23 cellular contexts compared by ENCODE assay signal in genomic region chr5:145680744-145681143, GRCh38.
DNase-seq lines count a peak whose midpoint lies in the region; ATAC-seq and TF ChIP-seq lines count a peak whose summit lies in the region.
"Had no signal": no experiment of that assay in that cellular context is flagged by ENCODE, and none has a peak within 500 bp of the region (broad histone marks: within the 10 kb centered on the region; RNA-seq: fewer than 3 reads in every experiment).

No MANE protein-coding gene starts in this region.

- H3K27me3 ChIP-seq in IMR-90 (ENCODE audit: control insufficient read depth, insufficient read depth, low read length) = no peaks in the 10 kb centered on the region
- H3K27me3 ChIP-seq in fibroblast of lung (ENCODE audit: control insufficient read depth, insufficient read depth, low read length) = no peaks in the 10 kb centered on the region
- no peaks in the 10 kb centered on the region for H3K27me3 ChIP-seq in left lung
- H3K27me3 ChIP-seq in parathyroid adenoma (ENCODE audit: control insufficient read depth, insufficient read depth, low read length) = no peaks in the 10 kb centered on the region
- no peaks in the 10 kb centered on the region for H3K27me3 ChIP-seq in testis
- no peaks in the 10 kb centered on the region for H3K27me3 ChIP-seq in CD8-positive, alpha-beta memory T cell (ENCODE audit: insufficient read depth, low read length, poor library complexity, severe bottlenecking)
- H3K27me3 ChIP-seq: spleen had no signal

- H3K9ac ChIP-seq in IMR-90 (ENCODE audit: low read depth, low read length) (no peak overlapping the region), fibroblast of lung (ENCODE audit: insufficient read depth, low read length) (no peak overlapping the region), parathyroid adenoma (no peak overlapping the region)

- DNase-seq in IMR-90 (no peak), fibroblast of lung (ENCODE audit: low read depth in 2 of 2) (no peak), left lung (no peak), testis (no peak), HEK293T (ENCODE audit: extremely low spot score) (no peak)
- DNase-seq in activated CD8-positive, alpha-beta memory T cell treated with anti-CD3 and anti-CD28 coated beads, Interleukin-2, amount 50 U/mL, for 48 hours = no peak
- DNase-seq in CD8-positive, alpha-beta memory T cell = no peak
- DNase-seq: activated CD4-positive, alpha-beta T cell treated with anti-CD3 and anti-CD28 coated beads, Interleukin-2, amount 50 U/mL, for 1 hour; DND-41; glutamatergic neuron; kidney glomerular epithelial cell; NCI-H2081; NK-92 treated with Interleukin-12 subunit alpha and Interleukin-12 subunit beta, amount 100 ng/mL, for 24 hours; SIG-M5; spleen; stimulated activated CD4-positive, alpha-beta T cell treated with anti-CD3 and anti-CD28 coated beads, Interleukin-2, amount 100 ng/mL, for 48 hours had no signal

- H2BK15ac ChIP-seq in IMR-90 (ENCODE audit: low read depth, low read length) = no peak overlapping the region

- BruUV-seq in IMR-90 (replicated peaks; lab: Mats Ljungman, UMichigan) = no TSS peak

- H4K91ac ChIP-seq in IMR-90 (ENCODE audit: insufficient read depth, low read depth, low read length) = 0 out of 2 replicates have a peak overlapping the region, but pooled peaks have one; percentile 9

- H2BK20ac ChIP-seq in IMR-90 (ENCODE audit: low read depth, low read length) = no peak overlapping the region

- no peak overlapping the region for H3K4me3 Mint-ChIP-seq in CD8-positive, alpha-beta memory T cell
- H3K4me3 Mint-ChIP-seq: natural killer cell treated with Interleukin-12 subunit alpha and Interleukin-12 subunit beta and Interleukin-15 and Interleukin-18, amount 100 ng/mL, for 72 hours; stimulated activated memory B cell treated with anti-CD40 and anti-IgM and Interleukin-4, amounts not matched to agents 10 μg/mL and 1 μg/mL and 100 μg/mL, for 72 hours; WTC11 had no signal

- H4K20me1 ChIP-seq in IMR-90 (ENCODE audit: insufficient read depth, low read length) (no peaks in the 10 kb centered on the region), fibroblast of lung (ENCODE audit: control insufficient read depth, extremely low read depth, insufficient read depth, low read length) (no peaks in the 10 kb centered on the region)

- in situ Hi-C loops in IMR-90 (cut with MboI; ENCODE audit: low sequenced_read_pairs) = loop anchor here (10.0 kb wide), 1 partner anchor 374 kb away; no protein-coding TSS in a partner anchor

- H2BK120ac ChIP-seq in IMR-90 (ENCODE audit: low read depth, low read length) = no peak overlapping the region

- TF ChIP-seq POLR2A in IMR-90 (IDR thresholded peaks at IDR 0.05; ENCODE audit: low read depth, low read length) (no peak), testis (IDR thresholded peaks at IDR 0.05) (no peak)

- dilution Hi-C loops in IMR-90 (cut with HindIII; ENCODE audit: low sequenced_read_pairs, unreplicated experiment) = no loop called here

- H3K9me3 Mint-ChIP-seq in CD8-positive, alpha-beta memory T cell = no peaks in the 10 kb centered on the region
- H3K9me3 Mint-ChIP-seq: natural killer cell treated with Interleukin-12 subunit alpha and Interleukin-12 subunit beta and Interleukin-15 and Interleukin-18, amount 100 ng/mL, for 72 hours; stimulated activated memory B cell treated with anti-CD40 and anti-IgM and Interleukin-4, amounts not matched to agents 10 μg/mL and 1 μg/mL and 100 μg/mL, for 72 hours; WTC11 had no signal

- H2AK5ac ChIP-seq in IMR-90 (ENCODE audit: low read depth, low read length) = no peak overlapping the region

- peak overlapping the region in 1 of 2 experiments; percentile 10; a peak in 1 of 4 replicates for H4K8ac ChIP-seq in IMR-90 (ENCODE audit: low read depth in 2 of 2, low read length in 2 of 2)

- no peaks in the 10 kb centered on the region for H3K4me1 Mint-ChIP-seq in CD8-positive, alpha-beta memory T cell
- H3K4me1 Mint-ChIP-seq: stimulated activated memory B cell treated with anti-CD40 and anti-IgM and Interleukin-4, amounts not matched to agents 10 μg/mL and 1 μg/mL and 100 μg/mL, for 72 hours; WTC11 had no signal

- no peak overlapping the region for H2BK5ac ChIP-seq in IMR-90 (ENCODE audit: low read depth, low read length, poor library complexity, severe bottlenecking)

- peak overlapping the region; percentile 8 for H2AFZ ChIP-seq in IMR-90 (replicated peaks; ENCODE audit: low read length, poor library complexity)
- peak overlapping the region; percentile 27 for H2AFZ ChIP-seq in fibroblast of lung (ENCODE audit: low read length)
- peak overlapping the region; percentile 14 for H2AFZ ChIP-seq in parathyroid adenoma
- H2AFZ ChIP-seq: PC-9 had no signal

- no peak overlapping the region for H3K23ac ChIP-seq in IMR-90 (ENCODE audit: low read depth, low read length)

- no peak overlapping the region for H2AK9ac ChIP-seq in IMR-90 (replicated peaks; ENCODE audit: low read depth, low read length, poor library complexity)

- POLR2A ChIA-PET in IMR-90 (lab: Charles Lee; ENCODE audit: unreplicated experiment) (no interaction called here), HEK293T (lab: Yijun Ruan, JAX) (no interaction called here)
- POLR2A ChIA-PET in CD8-positive, alpha-beta memory T cell (lab: Charles Lee) = no interaction called here

- H3K4me2 ChIP-seq in IMR-90 (ENCODE audit: low read depth, low read length) (no peak overlapping the region), fibroblast of lung (ENCODE audit: extremely low read depth, insufficient read depth, low read length) (peak overlapping the region; percentile 9), parathyroid adenoma (ENCODE audit: low read length) (no peak overlapping the region)
- H3K4me2 ChIP-seq: PC-9 had no signal

- CTCF ChIA-PET in IMR-90 (lab: Yijun Ruan, JAX) = interaction anchor here (1.2 to 1.4 kb wide), 2 partner anchors 9 to 17 kb away, joined by 3 read pairs; no protein-coding TSS in a partner anchor
- CTCF ChIA-PET in HEK293T (lab: Yijun Ruan, JAX) = interaction anchor here (1.2 kb wide), 1 partner anchor 9 kb away, joined by 3 read pairs; no protein-coding TSS in a partner anchor
- CTCF ChIA-PET in CD8-positive, alpha-beta memory T cell (lab: Charles Lee) = interaction anchor here (1.4 kb wide), 1 partner anchor 27 kb away, joined by 3 read pairs; no protein-coding TSS in a partner anchor

- H3K27ac Mint-ChIP-seq in CD8-positive, alpha-beta memory T cell = no peak overlapping the region
- H3K27ac Mint-ChIP-seq: activated naive CD4-positive, alpha-beta T cell treated with anti-CD3 and anti-CD28 coated beads, Interleukin-2, amount 50 U/mL, for 72 hours; natural killer cell treated with Interleukin-12 subunit alpha and Interleukin-12 subunit beta and Interleukin-15 and Interleukin-18, amount 100 ng/mL, for 72 hours; progenitor cell of endocrine pancreas; stimulated activated memory B cell treated with anti-CD40 and anti-IgM and Interleukin-4, amounts not matched to agents 10 μg/mL and 1 μg/mL and 100 μg/mL, for 72 hours; WTC11 had no signal

- WGBS in IMR-90 (ENCODE audit: extremely low coverage in 2 of 2, insufficient read length in 1 of 2), 2 experiments = 56% methylated on average over 3 of the region's 7 CpGs; no CpG with 5 or more reads in 1 of the 2 experiments
- WGBS in testis, 2 donors = 56 to 67% methylated on average over 7 of the region's 7 CpGs

- no peak overlapping the region for H4K5ac ChIP-seq in IMR-90 (ENCODE audit: low read depth, low read length)

- no peak overlapping the region for H3K56ac ChIP-seq in IMR-90 (ENCODE audit: extremely low read depth, insufficient read depth, low read length)

- H3K14ac ChIP-seq in IMR-90 (replicated peaks; ENCODE audit: low read depth, low read length) = no peak overlapping the region

- H3K4ac ChIP-seq in IMR-90 (ENCODE audit: low read depth, low read length) = no peak overlapping the region; the same call in 1 of the 2 replicates

- H3K4me1 ChIP-seq in IMR-90 (ENCODE audit: control insufficient read depth, insufficient read depth, low read length) (no peaks in the 10 kb centered on the region), fibroblast of lung (ENCODE audit: control insufficient read depth, extremely low read depth, insufficient read depth, low read length) (no peaks in the 10 kb centered on the region), left lung (no peaks in the 10 kb centered on the region), parathyroid adenoma (no peaks in the 10 kb centered on the region), testis (peaks cover 2% of the 10 kb centered on the region)
- H3K4me1 ChIP-seq in CD8-positive, alpha-beta memory T cell (ENCODE audit: insufficient read depth, low read length) = no peaks in the 10 kb centered on the region
- H3K4me1 ChIP-seq: spleen had no signal

- TF ChIP-seq CTCF in IMR-90 (conservative IDR thresholded peaks at IDR 0.05; ENCODE audit: low read depth, low read length) = no peak
- TF ChIP-seq CTCF in fibroblast of lung (conservative IDR thresholded peaks at IDR 0.05 in 1 of 2, IDR thresholded peaks at IDR 0.05 in 1 of 2; ENCODE audit: low read depth in 1 of 2, low read length in 2 of 2) = no peak
- TF ChIP-seq CTCF in left lung (IDR thresholded peaks at IDR 0.05) = no peak
- TF ChIP-seq CTCF in parathyroid adenoma (IDR thresholded peaks at IDR 0.05) = no peak
- no peak for TF ChIP-seq CTCF in testis (IDR thresholded peaks at IDR 0.05)

- no peaks in the 10 kb centered on the region for H3K36me3 ChIP-seq in IMR-90 (ENCODE audit: control insufficient read depth, insufficient read depth, low read length)
- no peaks in the 10 kb centered on the region for H3K36me3 ChIP-seq in fibroblast of lung (ENCODE audit: control insufficient read depth, insufficient read depth, low read length)
- no peaks in the 10 kb centered on the region for H3K36me3 ChIP-seq in left lung
- no peaks in the 10 kb centered on the region for H3K36me3 ChIP-seq in parathyroid adenoma (ENCODE audit: control insufficient read depth, insufficient read depth, low read length)
- no peaks in the 10 kb centered on the region for H3K36me3 ChIP-seq in testis (ENCODE audit: low read depth, missing control alignments)
- H3K36me3 ChIP-seq in CD8-positive, alpha-beta memory T cell (ENCODE audit: insufficient read depth, low read length) = no peaks in the 10 kb centered on the region
- H3K36me3 ChIP-seq: spleen had no signal

- H3K9me3 ChIP-seq in IMR-90 (ENCODE audit: control insufficient read depth, insufficient read depth, low read length) (no peaks in the 10 kb centered on the region), fibroblast of lung (ENCODE audit: control insufficient read depth, insufficient read depth, low read depth, low read length) (no peaks in the 10 kb centered on the region), left lung (no peaks in the 10 kb centered on the region), parathyroid adenoma (ENCODE audit: control insufficient read depth, low read length) (no peaks in the 10 kb centered on the region), testis (no peaks in the 10 kb centered on the region)
- H3K9me3 ChIP-seq in CD8-positive, alpha-beta memory T cell (ENCODE audit: low read length) = no peaks in the 10 kb centered on the region
- H3K9me3 ChIP-seq: spleen had no signal

- H3K27me3 Mint-ChIP-seq in CD8-positive, alpha-beta memory T cell = peaks cover 0 to 2% of the 10 kb centered on the region in 2 donors
- H3K27me3 Mint-ChIP-seq: natural killer cell treated with Interleukin-12 subunit alpha and Interleukin-12 subunit beta and Interleukin-15 and Interleukin-18, amount 100 ng/mL, for 72 hours; progenitor cell of endocrine pancreas; stimulated activated memory B cell treated with anti-CD40 and anti-IgM and Interleukin-4, amounts not matched to agents 10 μg/mL and 1 μg/mL and 100 μg/mL, for 72 hours had no signal

- ATAC-seq in IMR-90 (ENCODE audit: low read depth) = no peak
- peak; percentile 29 for ATAC-seq in left lung
- ATAC-seq: activated naive CD4-positive, alpha-beta T cell treated with anti-CD3 and anti-CD28 coated beads, Interleukin-2, amount 50 U/mL, for 72 hours; natural killer cell treated with Interleukin-12 subunit alpha and Interleukin-12 subunit beta and Interleukin-15 and Interleukin-18, amount 100 ng/mL, for 72 hours; stimulated activated memory B cell treated with anti-CD40 and anti-IgM and Interleukin-4, amounts not matched to agents 10 μg/mL and 1 μg/mL and 100 μg/mL, for 72 hours had no signal

- H3K27ac ChIP-seq in IMR-90 (ENCODE audit: insufficient read depth, low read length) (no peak overlapping the region), fibroblast of lung (ENCODE audit: insufficient read depth, low read length) (no peak overlapping the region), left lung (no peak overlapping the region), parathyroid adenoma (no peak overlapping the region), testis (no peak overlapping the region)
- no peak overlapping the region for H3K27ac ChIP-seq in CD8-positive, alpha-beta memory T cell (ENCODE audit: low read depth, low read length)
- H3K27ac ChIP-seq: PC-9, spleen had no signal

- TF ChIP-seq RAD21 in IMR-90 (IDR thresholded peaks at IDR 0.05; ENCODE audit: low read length) = no peak

- no peaks in the 10 kb centered on the region for H3K79me2 ChIP-seq in fibroblast of lung (ENCODE audit: control insufficient read depth, insufficient read depth, low read length)
- H3K79me2 ChIP-seq in parathyroid adenoma = no peaks in the 10 kb centered on the region

- H3K18ac ChIP-seq in IMR-90 (ENCODE audit: low read depth, low read length) = no peak overlapping the region

- no peaks in the 10 kb centered on the region for H3K9me1 ChIP-seq in IMR-90 (ENCODE audit: insufficient read depth, low read length)

- H3K4me3 ChIP-seq in IMR-90 (ENCODE audit: insufficient read depth, low read depth, low read length) (no peak overlapping the region), fibroblast of lung (replicated peaks in 1 of 4; ENCODE audit: control extremely low read depth in 1 of 4, insufficient read depth in 1 of 4, low read depth in 3 of 4, low read length in 4 of 4) (no peak overlapping the region), left lung (no peak overlapping the region), parathyroid adenoma (ENCODE audit: low read depth, low read length) (no peak overlapping the region), testis (no peak overlapping the region)
- H3K4me3 ChIP-seq in CD8-positive, alpha-beta memory T cell (ENCODE audit: low read length) = no peak overlapping the region
- H3K4me3 ChIP-seq: PC-9, spleen had no signal

- H3K36me3 Mint-ChIP-seq in CD8-positive, alpha-beta memory T cell = no peaks in the 10 kb centered on the region
- H3K36me3 Mint-ChIP-seq: activated naive CD4-positive, alpha-beta T cell treated with anti-CD3 and anti-CD28 coated beads, Interleukin-2, amount 50 U/mL, for 72 hours; natural killer cell treated with Interleukin-12 subunit alpha and Interleukin-12 subunit beta and Interleukin-15 and Interleukin-18, amount 100 ng/mL, for 72 hours; stimulated activated memory B cell treated with anti-CD40 and anti-IgM and Interleukin-4, amounts not matched to agents 10 μg/mL and 1 μg/mL and 100 μg/mL, for 72 hours; WTC11 had no signal

- H3K79me1 ChIP-seq in IMR-90 (ENCODE audit: low read depth in 1 of 2, low read length in 2 of 2) = no peaks in the 10 kb centered on the region

- intact Hi-C loops in IMR-90 (cut with micrococcal nuclease) (loop anchor here (1.0 to 2.0 kb wide), 2 partner anchors 208 to 368 kb away; no protein-coding TSS in a partner anchor), left lung (cut with DNase I) (no loop called here), testis (cut with DNase I; ENCODE audit: low total_unique reads) (no loop called here)
